In genomic region chr18:42187611-42188378, GRCh38 we compare ENCODE assay signal across 10 cellular contexts.
DNase-seq lines count a peak whose midpoint lies in the region; ATAC-seq and TF ChIP-seq lines count a peak whose summit lies in the region.
"Had no signal": no experiment of that assay in that cellular context is flagged by ENCODE, and none has a peak within 500 bp of the region (broad histone marks: within the 10 kb centered on the region; RNA-seq: fewer than 3 reads in every experiment).

No MANE protein-coding gene starts in this region.

- no peaks in the 10 kb centered on the region for H3K36me3 Mint-ChIP-seq in mesothelial cell of epicardium

- TF ChIP-seq CTCF in epithelial cell of esophagus (IDR thresholded peaks at IDR 0.05; ENCODE audit: insufficient read depth, low read depth, low read length, missing control alignments) (no peak), mesothelial cell of epicardium (IDR thresholded peaks at IDR 0.05; ENCODE audit: unreplicated experiment) (no peak)

- H3K9me3 Mint-ChIP-seq in mesothelial cell of epicardium, result peaks cover 20% of the 10 kb centered on the region

- ATAC-seq in GM18868 (IDR thresholded peaks at IDR 0.05; ENCODE audit: unreplicated experiment), result peak; percentile 66
- peak; percentile 65 for ATAC-seq in GM21723 (IDR thresholded peaks at IDR 0.05; ENCODE audit: unreplicated experiment)
- ATAC-seq in HG03378 (IDR thresholded peaks at IDR 0.05; ENCODE audit: unreplicated experiment), result peak; percentile 79

- H3K4me3 Mint-ChIP-seq in mesothelial cell of epicardium, result no peak overlapping the region

- no peak overlapping the region for H3K27ac Mint-ChIP-seq in mesothelial cell of epicardium

- DNase-seq in epithelial cell of esophagus (ENCODE audit: low read depth) (peak; percentile 9), SIG-M5 treated with dmso at 0.1 percent for 504 hours (lab: John Stamatoyannopoulos, UW; ENCODE audit: unreplicated experiment) (no peak), NCI-H2227 (lab: John Stamatoyannopoulos, UW; ENCODE audit: unreplicated experiment) (no peak), mesothelial cell of epicardium (ENCODE audit: low spot score in 2 of 2, unreplicated experiment in 2 of 2) (no peak)
- DNase-seq in stimulated activated CD8-positive, alpha-beta memory T cell treated with anti-CD3 and anti-CD28 coated beads, Interleukin-4, amount 100 ng/mL, for 48 hours, result no peak
- DNase-seq: activated naive CD4-positive, alpha-beta T cell had no signal

- H3K4me1 Mint-ChIP-seq in mesothelial cell of epicardium, result peaks cover 11% of the 10 kb centered on the region

- no peak overlapping the region for H3K4me3 ChIP-seq in epithelial cell of esophagus (ENCODE audit: low read length)
- H3K4me3 ChIP-seq: dorsolateral prefrontal cortex had no signal

- no peaks in the 10 kb centered on the region for H3K27me3 Mint-ChIP-seq in mesothelial cell of epicardium (ENCODE audit: low read depth)
